20 cellular contexts compared by ENCODE assay signal in genomic region chr7:150744041-150744656, GRCh38. TPM values are rescaled to one million over a fixed set of nuclear protein-coding genes. Genes with fewer than 3 reads are reported as not detected.
DNase-seq lines count a peak whose midpoint lies in the region; ATAC-seq lines count a peak whose summit lies in the region.
"Had no signal": no experiment of that assay in that cellular context is flagged by ENCODE, and none has a peak within 500 bp of the region (broad histone marks: within the 10 kb centered on the region; RNA-seq: fewer than 3 reads in every experiment).

No MANE protein-coding gene starts in this region.

- no peak for ATAC-seq in activated naive CD8-positive, alpha-beta T cell treated with anti-CD3 and anti-CD28 coated beads, Interleukin-2, amount 10 ng/mL, durations not matched to agents 7 days and 5 days (ENCODE audit: low read depth)
- no peak for ATAC-seq in HG02938 (IDR thresholded peaks at IDR 0.05; ENCODE audit: unreplicated experiment)
- ATAC-seq: GM23338, sciatic nerve had no signal

- CTCF ChIA-PET in activated naive CD4-positive, alpha-beta T cell treated with anti-CD3 and anti-CD28 coated beads, Interleukin-2, amount 10 ng/mL, durations not matched to agents 7 days and 5 days (lab: Charles Lee), result interaction anchor here (1.3 to 3.1 kb wide), 3 partner anchors 11 to 295 kb away, joined by 4 to 16 read pairs (median 5); no protein-coding TSS in a partner anchor

- peaks cover 79% of the 10 kb centered on the region for H3K36me3 Mint-ChIP-seq in activated naive CD4-positive, alpha-beta T cell treated with anti-CD3 and anti-CD28 coated beads, Interleukin-2, amount 10 ng/mL, durations not matched to agents 7 days and 5 days
- H3K36me3 Mint-ChIP-seq in activated naive CD8-positive, alpha-beta T cell treated with anti-CD3 and anti-CD28 coated beads, Interleukin-2, amount 10 ng/mL, durations not matched to agents 7 days and 5 days, result peaks cover 71% of the 10 kb centered on the region
- peaks cover 63% of the 10 kb centered on the region for H3K36me3 Mint-ChIP-seq in stimulated activated naive CD8-positive, alpha-beta T cell treated with anti-CD3 and anti-CD28 coated beads, Interleukin-15, Interleukin-2, amounts not matched to agents 100 ng/mL and 50 ng/mL, for 24 hours (ENCODE audit: low read depth)

- H3K36me3 ChIP-seq in KOPT-K1 (ENCODE audit: insufficient read depth, low read length), result peaks cover 70% of the 10 kb centered on the region

- no peak for DNase-seq in activated naive CD4-positive, alpha-beta T cell treated with anti-CD3 and anti-CD28 coated beads, Interleukin-2, amount 10 ng/mL, durations not matched to agents 7 days and 5 days
- no peak for DNase-seq in activated naive CD4-positive, alpha-beta T cell (lab: John Stamatoyannopoulos, UW)
- no peak for DNase-seq in activated naive CD8-positive, alpha-beta T cell treated with anti-CD3 and anti-CD28 coated beads, Interleukin-2, amount 10 ng/mL, durations not matched to agents 7 days and 5 days
- DNase-seq in head of caudate nucleus, result no peak
- DNase-seq: central memory CD4-positive, alpha-beta T cell; DMS53; foreskin melanocyte; kidney glomerular epithelial cell; NCI-H1436 treated with DMSO at 0.1 percent for 48 hours; NCI-H524 treated with DMSO at 0.1 percent for 48 hours; nephron progenitor cell; RPMI8226 had no signal

- H3K27ac Mint-ChIP-seq in activated naive CD4-positive, alpha-beta T cell treated with anti-CD3 and anti-CD28 coated beads, Interleukin-2, amount 10 ng/mL, durations not matched to agents 7 days and 5 days, result peak overlapping the region; percentile 93
- H3K27ac Mint-ChIP-seq in activated naive CD8-positive, alpha-beta T cell treated with anti-CD3 and anti-CD28 coated beads, Interleukin-2, amount 10 ng/mL, durations not matched to agents 7 days and 5 days, result peak overlapping the region; percentile 79
- peak overlapping the region; percentile 83 for H3K27ac Mint-ChIP-seq in stimulated activated naive CD8-positive, alpha-beta T cell treated with anti-CD3 and anti-CD28 coated beads, Interleukin-15, Interleukin-2, amounts not matched to agents 100 ng/mL and 50 ng/mL, for 24 hours
- H3K27ac Mint-ChIP-seq: GM23338, nephron progenitor cell had no signal

- no peaks in the 10 kb centered on the region for H3K27me3 Mint-ChIP-seq in activated naive CD4-positive, alpha-beta T cell treated with anti-CD3 and anti-CD28 coated beads, Interleukin-2, amount 10 ng/mL, durations not matched to agents 7 days and 5 days
- H3K27me3 Mint-ChIP-seq in activated naive CD8-positive, alpha-beta T cell treated with anti-CD3 and anti-CD28 coated beads, Interleukin-2, amount 10 ng/mL, durations not matched to agents 7 days and 5 days, result peaks cover under 1% of the 10 kb centered on the region
- H3K27me3 Mint-ChIP-seq in stimulated activated naive CD8-positive, alpha-beta T cell treated with anti-CD3 and anti-CD28 coated beads, Interleukin-15, Interleukin-2, amounts not matched to agents 100 ng/mL and 50 ng/mL, for 24 hours, result no peaks in the 10 kb centered on the region

- intact Hi-C loops in head of caudate nucleus (cut with DNase I), result no loop called here

- H3K27ac ChIP-seq in KOPT-K1 (ENCODE audit: low read depth, low read length, poor library complexity, severe bottlenecking), result peak overlapping the region; percentile 100
- H3K27ac ChIP-seq: parathyroid adenoma had no signal

- no peaks in the 10 kb centered on the region for H3K9me3 Mint-ChIP-seq in activated naive CD4-positive, alpha-beta T cell treated with anti-CD3 and anti-CD28 coated beads, Interleukin-2, amount 10 ng/mL, durations not matched to agents 7 days and 5 days
- no peaks in the 10 kb centered on the region for H3K9me3 Mint-ChIP-seq in activated naive CD8-positive, alpha-beta T cell treated with anti-CD3 and anti-CD28 coated beads, Interleukin-2, amount 10 ng/mL, durations not matched to agents 7 days and 5 days
- no peaks in the 10 kb centered on the region for H3K9me3 Mint-ChIP-seq in stimulated activated naive CD8-positive, alpha-beta T cell treated with anti-CD3 and anti-CD28 coated beads, Interleukin-15, Interleukin-2, amounts not matched to agents 100 ng/mL and 50 ng/mL, for 24 hours
- H3K9me3 Mint-ChIP-seq: GM23338, IgD-negative memory B cell had no signal

- POLR2A ChIA-PET in activated naive CD8-positive, alpha-beta T cell treated with anti-CD3 and anti-CD28 coated beads, Interleukin-2, amount 10 ng/mL, durations not matched to agents 7 days and 5 days (lab: Charles Lee), result interaction anchor here (0.7 to 4.5 kb wide), 7 partner anchors 10 to 295 kb away, joined by 4 to 38 read pairs (median 8); partner anchors contain the start of genes GIMAP1, GIMAP7 and GIMAP8

- H3K4me3 Mint-ChIP-seq in activated naive CD4-positive, alpha-beta T cell treated with anti-CD3 and anti-CD28 coated beads, Interleukin-2, amount 10 ng/mL, durations not matched to agents 7 days and 5 days, result peak overlapping the region; percentile 88
- peak overlapping the region; percentile 98 for H3K4me3 Mint-ChIP-seq in activated naive CD8-positive, alpha-beta T cell treated with anti-CD3 and anti-CD28 coated beads, Interleukin-2, amount 10 ng/mL, durations not matched to agents 7 days and 5 days
- peak overlapping the region; percentile 88 for H3K4me3 Mint-ChIP-seq in stimulated activated naive CD8-positive, alpha-beta T cell treated with anti-CD3 and anti-CD28 coated beads, Interleukin-15, Interleukin-2, amounts not matched to agents 100 ng/mL and 50 ng/mL, for 24 hours
- H3K4me3 Mint-ChIP-seq: CD14-positive monocyte, GM23338, nephron progenitor cell had no signal

- peaks cover 93% of the 10 kb centered on the region for H3K4me1 Mint-ChIP-seq in activated naive CD4-positive, alpha-beta T cell treated with anti-CD3 and anti-CD28 coated beads, Interleukin-2, amount 10 ng/mL, durations not matched to agents 7 days and 5 days
- H3K4me1 Mint-ChIP-seq in activated naive CD8-positive, alpha-beta T cell treated with anti-CD3 and anti-CD28 coated beads, Interleukin-2, amount 10 ng/mL, durations not matched to agents 7 days and 5 days, result peaks cover 83% of the 10 kb centered on the region
- H3K4me1 Mint-ChIP-seq in stimulated activated naive CD8-positive, alpha-beta T cell treated with anti-CD3 and anti-CD28 coated beads, Interleukin-15, Interleukin-2, amounts not matched to agents 100 ng/mL and 50 ng/mL, for 24 hours (ENCODE audit: low read depth), result peaks cover 95% of the 10 kb centered on the region
- H3K4me1 Mint-ChIP-seq: GM23338 had no signal

- H3K9me3 ChIP-seq in KOPT-K1 (ENCODE audit: insufficient read depth, low read length, poor library complexity, severe bottlenecking), result no peaks in the 10 kb centered on the region

RNA-seq across cellular contexts. Expression of gene GIMAP5, which starts 6.9 kb away (rescaled TPM):
- total RNA-seq in activated naive CD8-positive, alpha-beta T cell treated with anti-CD3 and anti-CD28 coated beads, Interleukin-2, amount 10 ng/mL, durations not matched to agents 7 days and 5 days, result 100 to 1,000 TPM; 112 to 123 TPM
- total RNA-seq: GM23338 had no signal

RNA-seq across cellular contexts. Expression of gene GIMAP1, which starts 27.7 kb away (rescaled TPM):
- 10 to 100 TPM; 42.1 to 43.0 TPM for total RNA-seq in activated naive CD8-positive, alpha-beta T cell treated with anti-CD3 and anti-CD28 coated beads, Interleukin-2, amount 10 ng/mL, durations not matched to agents 7 days and 5 days
- total RNA-seq: GM23338 had no signal

RNA-seq across cellular contexts. Expression of gene TMEM176B, which starts 56.0 kb away (rescaled TPM):
- total RNA-seq in activated naive CD8-positive, alpha-beta T cell treated with anti-CD3 and anti-CD28 coated beads, Interleukin-2, amount 10 ng/mL, durations not matched to agents 7 days and 5 days, result under 1 TPM; 0.61 to 0.82 TPM

RNA-seq across cellular contexts. Expression of gene TMEM176A, which starts 56.4 kb away (rescaled TPM):
- total RNA-seq in activated naive CD8-positive, alpha-beta T cell treated with anti-CD3 and anti-CD28 coated beads, Interleukin-2, amount 10 ng/mL, durations not matched to agents 7 days and 5 days, result under 1 TPM in 1 of 2 experiments, not detected in 1; 0.54 TPM
- total RNA-seq: GM23338 had no signal

RNA-seq across cellular contexts. Expression of gene GIMAP2, which starts 58.6 kb away (rescaled TPM):
- total RNA-seq in activated naive CD8-positive, alpha-beta T cell treated with anti-CD3 and anti-CD28 coated beads, Interleukin-2, amount 10 ng/mL, durations not matched to agents 7 days and 5 days, result 100 to 1,000 TPM; 139 to 140 TPM
- total RNA-seq: GM23338 had no signal
